In the genomic region with DNA sequence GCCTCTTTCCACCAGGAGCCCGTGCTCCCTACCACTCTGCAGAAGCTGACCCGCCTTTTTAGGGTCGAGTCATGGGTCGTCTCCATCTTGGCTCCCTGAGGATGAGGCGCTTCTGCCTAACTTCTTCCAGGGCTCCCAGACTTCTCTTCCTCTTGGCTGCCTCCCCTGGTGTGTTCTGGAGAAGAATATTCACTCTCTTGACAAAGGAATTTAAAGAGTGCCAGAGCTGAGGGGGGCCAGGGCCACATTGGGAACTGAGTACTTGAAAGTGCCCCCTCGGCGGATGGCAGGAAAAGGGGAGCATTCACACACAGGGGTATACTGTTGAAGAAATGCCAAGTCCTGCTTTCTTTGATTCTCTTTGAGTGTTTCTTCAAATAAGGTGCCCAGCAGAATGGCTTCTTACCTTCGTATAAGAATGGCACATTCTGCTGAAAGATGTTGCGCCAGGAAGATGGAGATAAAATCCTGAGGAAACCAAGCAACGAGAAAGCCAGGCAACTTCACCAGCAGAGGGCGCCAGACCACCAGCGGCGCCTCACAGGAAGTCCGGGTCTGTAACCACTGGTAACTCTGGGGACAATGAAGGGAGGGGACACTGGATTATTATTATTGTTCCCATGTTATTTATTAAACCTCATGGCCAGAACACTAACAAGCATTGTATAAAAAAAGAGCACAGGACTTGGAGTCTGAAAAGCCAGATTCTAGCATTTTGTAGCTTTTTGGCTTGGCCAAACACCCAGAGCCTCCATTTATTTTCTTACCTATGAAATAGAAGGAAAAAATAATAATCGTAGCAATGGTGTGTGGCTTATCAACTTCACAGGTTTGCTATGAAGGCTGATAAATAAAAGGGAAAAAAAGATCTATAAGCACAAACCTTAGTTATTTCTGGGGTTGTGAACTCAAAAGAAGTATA, we compare ENCODE assay signal across 9 cellular contexts.
DNase-seq lines count a peak whose midpoint lies in the region; ATAC-seq and TF ChIP-seq lines count a peak whose summit lies in the region.
"Had no signal": no experiment of that assay in that cellular context is flagged by ENCODE, and none has a peak within 500 bp of the region (broad histone marks: within the 10 kb centered on the region; RNA-seq: fewer than 3 reads in every experiment).

No MANE protein-coding gene starts in this region.

- intact Hi-C loops in left ventricle myocardium inferior (cut with micrococcal nuclease) = no loop called here

- no peak overlapping the region for H3K4me3 Mint-ChIP-seq in CD8-positive, alpha-beta memory T cell

- no peaks in the 10 kb centered on the region for H3K27me3 ChIP-seq in CD8-positive, alpha-beta memory T cell (ENCODE audit: insufficient read depth, low read length, poor library complexity, severe bottlenecking)
- no peaks in the 10 kb centered on the region for H3K27me3 ChIP-seq in left ventricle myocardium inferior (ENCODE audit: low read depth)

- no peaks in the 10 kb centered on the region for H3K36me3 ChIP-seq in CD8-positive, alpha-beta memory T cell (ENCODE audit: insufficient read depth, low read length)
- no peaks in the 10 kb centered on the region for H3K36me3 ChIP-seq in left ventricle myocardium inferior

- H3K4me3 ChIP-seq in CD8-positive, alpha-beta memory T cell (ENCODE audit: low read length) = no peak overlapping the region
- H3K4me3 ChIP-seq in left ventricle myocardium inferior = no peak overlapping the region
- H3K4me3 ChIP-seq: SK-N-MC had no signal

- no peak overlapping the region for H3K27ac Mint-ChIP-seq in CD8-positive, alpha-beta memory T cell

- no peaks in the 10 kb centered on the region for H3K27me3 Mint-ChIP-seq in CD8-positive, alpha-beta memory T cell

- POLR2A ChIA-PET in CD8-positive, alpha-beta memory T cell (lab: Charles Lee) = no interaction called here

- H3K36me3 Mint-ChIP-seq in CD8-positive, alpha-beta memory T cell = peaks cover 0 to 3% (median 0%) of the 10 kb centered on the region in 3 donors

- peak; percentile 44 to 73 (median 56) for DNase-seq in CD8-positive, alpha-beta memory T cell
- DNase-seq in SHP77 (lab: John Stamatoyannopoulos, UW) (peak; percentile 45 to 49), activated gamma-delta T cell treated with Interleukin-2 at 50 U/mL for 16 hours (peak; percentile 59), left ventricle myocardium inferior (peak; percentile 38), cortex of kidney (lab: John Stamatoyannopoulos, UW) (no peak)
- peak; percentile 28 to 56 for DNase-seq in stimulated activated CD4-positive, alpha-beta T cell treated with anti-CD3 and anti-CD28 coated beads, Interleukin-15, amount 100 ng/mL, for 1 hour (ENCODE audit: low read depth in 1 of 2, low spot score in 1 of 2)

- peaks cover 10% of the 10 kb centered on the region for H3K4me1 ChIP-seq in CD8-positive, alpha-beta memory T cell (ENCODE audit: insufficient read depth, low read length)
- no peaks in the 10 kb centered on the region for H3K4me1 ChIP-seq in left ventricle myocardium inferior

- no peak overlapping the region for H3K27ac ChIP-seq in CD8-positive, alpha-beta memory T cell (ENCODE audit: low read depth, low read length)
- no peak overlapping the region for H3K27ac ChIP-seq in left ventricle myocardium inferior (replicated peaks)
- H3K27ac ChIP-seq: SK-N-MC had no signal

- ATAC-seq in GM19372 (IDR thresholded peaks at IDR 0.05; ENCODE audit: low read depth, unreplicated experiment) (peak; percentile 78), HG03439 (IDR thresholded peaks at IDR 0.05; ENCODE audit: unreplicated experiment) (peak; percentile 69)

- CTCF ChIA-PET in CD8-positive, alpha-beta memory T cell (lab: Charles Lee) = interaction anchor here (0.6 to 2.2 kb wide), 4 partner anchors 11 to 93 kb away, joined by 3 to 7 read pairs (median 4); no protein-coding TSS in a partner anchor

- H3K4me1 Mint-ChIP-seq in CD8-positive, alpha-beta memory T cell = peaks cover 11 to 16% (median 15%) of the 10 kb centered on the region in 3 donors

- H3K9me3 ChIP-seq in CD8-positive, alpha-beta memory T cell (ENCODE audit: low read length) = no peaks in the 10 kb centered on the region
- H3K9me3 ChIP-seq in left ventricle myocardium inferior (replicated peaks) = peaks cover 22% of the 10 kb centered on the region

- TF ChIP-seq CTCF in left ventricle myocardium inferior (IDR thresholded peaks at IDR 0.05; ENCODE audit: borderline replicate concordance) = peak; percentile 74

- no peaks in the 10 kb centered on the region for H3K9me3 Mint-ChIP-seq in CD8-positive, alpha-beta memory T cell
